33 cellular contexts compared by ENCODE assay signal in genomic region chr3:172984938-172985337, GRCh38.
"Had no signal": no experiment of that assay in that cellular context is flagged by ENCODE, and none has a peak within 500 bp of the region (broad histone marks: within the 10 kb centered on the region; RNA-seq: fewer than 3 reads in every experiment).

No MANE protein-coding gene starts in this region.

- H3K9me3 ChIP-seq: adrenal gland, body of pancreas, breast epithelium had no signal

- H3K27ac ChIP-seq: adrenal gland, body of pancreas, brain microvascular endothelial cell, breast epithelium, VCaP had no signal

- H3K27me3 ChIP-seq: adrenal gland, body of pancreas, brain microvascular endothelial cell, breast epithelium had no signal

- DNase-seq: activated B cell treated with CpG ODN at 0.5 μM for 24 hours; activated CD4-positive, alpha-beta memory T cell treated with anti-CD3 and anti-CD28 coated beads for 36 hours; activated CD4-positive, alpha-beta T cell treated with anti-CD3 and anti-CD28 coated beads for 4 hours; activated CD4-positive, alpha-beta T cell treated with anti-CD3 and anti-CD28 coated beads, Interleukin-2, amount 10 ng/mL, durations not matched to agents 24 days and 14 days; activated CD4-positive, alpha-beta T cell treated with anti-CD3 and anti-CD28 coated beads, Interleukin-2, amount 50 U/mL, for 1 hour; activated CD4-positive, alpha-beta T cell treated with anti-CD3 and anti-CD28 coated beads, Interleukin-2, amount 50 U/mL, for 4 hours; activated CD4-positive, CD25-positive, alpha-beta regulatory T cell treated with anti-CD3 and anti-CD28 coated beads, Interleukin-2, amount 50 U/mL, for 72 hours; activated CD8-positive, alpha-beta memory T cell treated with anti-CD3 and anti-CD28 coated beads, Interleukin-2, amount 50 U/mL, for 4 hours; activated CD8-positive, alpha-beta T cell treated with anti-CD3 and anti-CD28 coated beads for 36 hours; activated effector memory CD4-positive, alpha-beta T cell treated with anti-CD3 and anti-CD28 coated beads, Interleukin-2, amount 50 U/mL, for 16 hours; activated gamma-delta T cell treated with Interleukin-2 at 50 U/mL for 16 hours; activated naive CD4-positive, alpha-beta T cell; activated naive CD4-positive, alpha-beta T cell treated with anti-CD3 and anti-CD28 coated beads for 36 hours; activated naive CD4-positive, alpha-beta T cell treated with anti-CD3 and anti-CD28 coated beads, Interleukin-2, amount 50 U/mL, for 16 hours; activated naive CD8-positive, alpha-beta T cell treated with anti-CD3 and anti-CD28 coated beads for 36 hours; activated T-cell treated with anti-CD3 and anti-CD28 coated beads for 4 hours; activated T-cell treated with anti-CD3 and anti-CD28 coated beads, Interleukin-2, amount 50 U/mL, for 1 hour; activated T-cell treated with anti-CD3 and anti-CD28 coated beads, Interleukin-2, amount 50 U/mL, for 4 hours; activated T-cell treated with anti-CD3 and anti-CD28 coated beads, Interleukin-2, amount 50 U/mL, for 72 hours; adrenal gland; amniotic stem cell; aorta; body of pancreas; brain microvascular endothelial cell; central memory CD4-positive, alpha-beta T cell; SW 1271; T-helper 1 cell; T-helper 2 cell; T-helper 9 cell had no signal

- ATAC-seq: activated CD8-positive, alpha-beta T cell treated with anti-CD3 and anti-CD28 coated beads for 36 hours; activated naive CD4-positive, alpha-beta T cell treated with anti-CD3 and anti-CD28 coated beads, Interleukin-2, amount 50 U/mL, for 72 hours; activated T-cell treated with anti-CD3 and anti-CD28 coated beads, Interleukin-2, amount 50 U/mL, for 4 hours; activated T-cell treated with anti-CD3 and anti-CD28 coated beads, Interleukin-2, amount 50 U/mL, for 72 hours; activated T-helper 17 cell treated with anti-CD3 and anti-CD28 coated beads, Interleukin-2, amount 50 U/mL, for 72 hours; body of pancreas had no signal

- H3K4me1 ChIP-seq: adrenal gland, body of pancreas, breast epithelium had no signal

- H3K4me3 ChIP-seq: adrenal gland, body of pancreas, breast epithelium had no signal
